10 cellular contexts compared by ENCODE assay signal in the genomic region with DNA sequence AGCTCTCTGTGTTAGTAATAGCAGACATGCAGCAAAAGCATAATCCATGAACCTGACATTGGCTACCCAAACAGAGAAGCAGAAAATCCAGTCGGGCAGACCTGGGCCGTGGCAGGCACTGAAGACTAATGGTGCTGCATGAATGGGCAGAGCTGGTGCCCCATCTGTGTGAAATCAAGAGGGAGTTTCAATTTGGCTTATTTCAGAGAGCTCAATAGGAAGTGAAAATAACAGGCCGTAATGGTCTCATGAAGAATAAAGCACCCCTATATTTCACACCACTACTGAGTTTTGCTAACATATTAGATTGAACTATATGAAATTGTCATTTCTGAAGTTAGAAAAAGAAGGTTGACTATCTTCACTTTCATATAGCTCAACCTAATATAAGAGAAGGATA.
A peak's percentile ranks its signal among the peaks of the same experiment; 100 is the strongest.
DNase-seq lines count a peak whose midpoint lies in the region; ATAC-seq and TF ChIP-seq lines count a peak whose summit lies in the region.
"Had no signal": no experiment of that assay in that cellular context is flagged by ENCODE, and none has a peak within 500 bp of the region (broad histone marks: within the 10 kb centered on the region; RNA-seq: fewer than 3 reads in every experiment).

No MANE protein-coding gene starts in this region.

- no peaks in the 10 kb centered on the region for H3K27me3 ChIP-seq in body of pancreas

- H3K4me3 ChIP-seq in body of pancreas, result no peak overlapping the region

- no peaks in the 10 kb centered on the region for H3K36me3 ChIP-seq in body of pancreas (replicated peaks in 1 of 2; ENCODE audit: insufficient read depth in 1 of 2, low read depth in 2 of 2)

- peak; percentile 91 for ATAC-seq in GM18499 (IDR thresholded peaks at IDR 0.05; ENCODE audit: insufficient read depth, unreplicated experiment)
- ATAC-seq in GM21390 (IDR thresholded peaks at IDR 0.05; ENCODE audit: unreplicated experiment), result peak; percentile 94
- peak; percentile 96 for ATAC-seq in HG03135 (IDR thresholded peaks at IDR 0.05; ENCODE audit: unreplicated experiment)
- ATAC-seq in body of pancreas, result peak; percentile 24

- TF ChIP-seq CTCF in body of pancreas (IDR thresholded peaks at IDR 0.05), result no peak

- WGBS in body of pancreas, 2 donors, result 72 to 76% methylated on average over 3 of the region's 3 CpGs

- TF ChIP-seq POLR2A in body of pancreas (IDR thresholded peaks at IDR 0.05), result no peak

- H3K4me1 ChIP-seq in body of pancreas, result no peaks in the 10 kb centered on the region

- intact Hi-C loops in body of pancreas (cut with DNase I), result no loop called here

- no peaks in the 10 kb centered on the region for H3K9me3 ChIP-seq in body of pancreas

- no peak overlapping the region for H3K27ac ChIP-seq in body of pancreas

- DNase-seq in body of pancreas (peak in 2 of 4 donors; percentile 5 to 23), SW480 (ENCODE audit: low spot score) (no peak), putamen (ENCODE audit: low spot score) (no peak), Kasumi-1 (lab: John Stamatoyannopoulos, UW) (no peak), cortex of kidney (lab: John Stamatoyannopoulos, UW) (no peak)
- DNase-seq: amniotic stem cell, NCI-H526 had no signal

Comparison
In these comparisons a context has a peak if more than half of its experiments do, and no peak if none do; other contexts are left out.
1. ATAC-seq: peak in every context shown above with its lines; median percentile 96 in HG03135; 94 in GM21390; 91 in GM18499; 24 in body of pancreas.